In genomic region chr7:38154274-38154673, GRCh38 we compare ENCODE assay signal across 25 cellular contexts.
"Had no signal": no experiment of that assay in that cellular context is flagged by ENCODE, and none has a peak within 500 bp of the region (broad histone marks: within the 10 kb centered on the region; RNA-seq: fewer than 3 reads in every experiment).

No MANE protein-coding gene starts in this region.

- H3K27ac ChIP-seq: hepatocyte, left ventricle myocardium inferior, ovary, right atrium auricular region, right lobe of liver, skin epidermis, suprapubic skin, thoracic aorta, tibial artery, upper lobe of right lung had no signal

- H3K4me1 Mint-ChIP-seq: mesothelial cell of epicardium; naive B cell; natural killer cell; nephron progenitor cell; stimulated activated naive B cell treated with anti-CD40 and anti-IgM and Interleukin-4, amounts not matched to agents 10 μg/mL and 1 μg/mL and 100 μg/mL, for 72 hours had no signal

- H3K9me3 ChIP-seq: right lobe of liver, suprapubic skin, thoracic aorta, tibial artery, upper lobe of right lung had no signal

- ATAC-seq: natural killer cell; right lobe of liver; stimulated activated naive B cell treated with anti-CD40 and anti-IgM and Interleukin-4, amounts not matched to agents 10 μg/mL and 1 μg/mL and 100 μg/mL, for 72 hours; stimulated activated naive CD8-positive, alpha-beta T cell treated with anti-CD3 and anti-CD28 coated beads, Interleukin-15, Interleukin-2, amounts not matched to agents 100 U/mL and 50 U/mL, for 24 hours; upper lobe of right lung had no signal

- H3K36me3 ChIP-seq: left ventricle myocardium inferior, ovary, right atrium auricular region, right lobe of liver, suprapubic skin, thoracic aorta, tibial artery, upper lobe of right lung had no signal

- H3K9me3 Mint-ChIP-seq: natural killer cell had no signal

- H3K4me1 ChIP-seq: left ventricle myocardium inferior, right atrium auricular region, right lobe of liver, suprapubic skin, tibial artery, upper lobe of right lung had no signal

- H3K36me3 Mint-ChIP-seq: mesothelial cell of epicardium, natural killer cell had no signal

- H3K27me3 Mint-ChIP-seq: naive B cell; progenitor cell of endocrine pancreas; stimulated activated naive B cell treated with anti-CD40 and anti-IgM and Interleukin-4, amounts not matched to agents 10 μg/mL and 1 μg/mL and 100 μg/mL, for 72 hours had no signal

- H3K4me3 ChIP-seq: hepatocyte, left ventricle myocardium inferior, lung, ovary, right atrium auricular region, right lobe of liver, skin epidermis, suprapubic skin, thoracic aorta, tibial artery, upper lobe of right lung had no signal

- H3K27me3 ChIP-seq: hepatocyte, ovary, right atrium auricular region, right lobe of liver, suprapubic skin, tibial artery, upper lobe of right lung had no signal

- H2AFZ ChIP-seq: hepatocyte had no signal

- H3K79me2 ChIP-seq: hepatocyte had no signal

- H3K4me2 ChIP-seq: hepatocyte had no signal

- H3K27ac Mint-ChIP-seq: mesothelial cell of epicardium; naive B cell; natural killer cell; nephron progenitor cell; progenitor cell of endocrine pancreas; stimulated activated naive B cell treated with anti-CD40 and anti-IgM and Interleukin-4, amounts not matched to agents 10 μg/mL and 1 μg/mL and 100 μg/mL, for 72 hours had no signal

- H3K4me3 Mint-ChIP-seq: mesothelial cell of epicardium; naive B cell; natural killer cell; nephron progenitor cell; stimulated activated naive B cell treated with anti-CD40 and anti-IgM and Interleukin-4, amounts not matched to agents 10 μg/mL and 1 μg/mL and 100 μg/mL, for 72 hours had no signal

- DNase-seq: islet precursor cell; left ventricle myocardium inferior; mesendoderm; naive B cell; natural killer cell; nephron progenitor cell; ovary; right lobe of liver; stimulated activated CD4-positive, alpha-beta T cell treated with anti-CD3 and anti-CD28 coated beads, Interleukin-12 subunit alpha, Interleukin-12 subunit beta, amount 100 ng/mL, for 4 hours; stimulated activated CD4-positive, alpha-beta T cell treated with anti-CD3 and anti-CD28 coated beads, Interleukin-15, amount 100 ng/mL, for 24 hours; stimulated activated CD4-positive, alpha-beta T cell treated with anti-CD3 and anti-CD28 coated beads, Interleukin-2, amount 100 ng/mL, for 24 hours; stimulated activated CD4-positive, alpha-beta T cell treated with anti-CD3 and anti-CD28 coated beads, Interleukin-4, amount 100 ng/mL, for 1 hour; stimulated activated naive B cell treated with anti-CD40 and anti-IgM and Interleukin-4, amounts not matched to agents 10 μg/mL and 1 μg/mL and 100 μg/mL, for 72 hours; stimulated activated naive CD8-positive, alpha-beta T cell treated with anti-CD3 and anti-CD28 coated beads, Interleukin-15, Interleukin-2, amounts not matched to agents 100 U/mL and 50 U/mL, for 24 hours; tibial artery; trophoblast cell; upper lobe of right lung had no signal
